In the genomic region with DNA sequence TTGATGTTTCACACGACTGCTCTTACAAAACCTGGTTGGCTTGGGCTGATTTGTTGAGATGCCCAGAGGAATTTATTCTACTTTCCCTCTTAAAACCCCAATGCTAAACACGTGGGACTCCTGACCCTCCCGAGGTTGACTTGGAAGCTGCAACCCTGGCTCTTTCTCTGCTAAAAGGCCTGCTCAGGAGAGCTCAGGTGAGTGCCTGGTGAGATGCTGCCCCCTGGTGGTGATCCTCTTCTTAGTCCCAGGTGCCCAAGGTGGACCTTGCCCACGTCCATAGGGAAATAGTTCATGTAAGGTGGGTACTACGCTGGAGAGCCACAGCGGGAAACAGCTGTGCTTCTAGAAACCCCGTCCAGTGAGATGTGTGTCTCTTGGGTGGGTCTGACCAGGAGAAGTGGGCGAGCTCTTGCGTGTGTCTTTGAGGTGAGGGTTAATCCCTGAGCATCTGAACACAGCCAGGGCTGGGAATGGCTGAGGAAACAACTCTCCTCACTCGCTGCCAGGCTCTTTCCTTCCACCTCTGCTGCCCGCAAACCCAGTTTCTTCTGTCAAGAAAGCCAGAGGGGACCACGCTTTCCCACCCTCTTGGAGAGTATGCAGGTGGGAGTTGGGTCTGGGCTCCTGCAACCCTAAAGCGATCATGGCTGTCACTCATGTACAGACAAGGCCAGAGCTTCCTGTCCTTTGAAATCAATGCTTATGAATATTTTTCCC, we compare ENCODE assay signal across 8 cellular contexts. TPM values are rescaled to one million over a fixed set of nuclear protein-coding genes. Genes with fewer than 3 reads are reported as not detected.
DNase-seq lines count a peak whose midpoint lies in the region; ATAC-seq, FAIRE-seq and TF ChIP-seq lines count a peak whose summit lies in the region.

No MANE protein-coding gene starts in this region.

- H3K9me3 ChIP-seq in esophagus squamous epithelium (no peaks in the 10 kb centered on the region), suprapubic skin (no peaks in the 10 kb centered on the region)

- H3K4me1 Mint-ChIP-seq in naive B cell, result peaks cover 4 to 12% (median 5%) of the 10 kb centered on the region in 3 donors

- peaks cover 0 to 4% (median 0%) of the 10 kb centered on the region in 4 donors for H3K27me3 ChIP-seq in esophagus squamous epithelium
- H3K27me3 ChIP-seq in suprapubic skin, result no peaks in the 10 kb centered on the region

- TF ChIP-seq POLR2A in H54 (IDR thresholded peaks at IDR 0.05; ENCODE audit: low read depth, low read length) (no peak), esophagus squamous epithelium (IDR thresholded peaks at IDR 0.05) (no peak), suprapubic skin (IDR thresholded peaks at IDR 0.05) (no peak)

- H3K27ac ChIP-seq in esophagus squamous epithelium, result no peak overlapping the region
- H3K27ac ChIP-seq in suprapubic skin, result no peak overlapping the region

- H3K4me3 ChIP-seq in esophagus squamous epithelium (no peak overlapping the region), suprapubic skin (no peak overlapping the region)

- peak; percentile 72 for FAIRE-seq in H54 (lab: Jason Lieb, UNC)

- H3K27ac Mint-ChIP-seq in naive B cell, result peak overlapping the region in 1 of 6 donors; percentile 76

- no peaks in the 10 kb centered on the region for H3K36me3 Mint-ChIP-seq in naive B cell

- TF ChIP-seq CTCF in esophagus squamous epithelium (IDR thresholded peaks at IDR 0.05), result peak; percentile 26 to 77 (median 62)
- peak; percentile 37 to 59 for TF ChIP-seq CTCF in suprapubic skin (IDR thresholded peaks at IDR 0.05)

- peaks cover 13 to 21% (median 15%) of the 10 kb centered on the region in 3 donors for H3K27me3 Mint-ChIP-seq in naive B cell

- 57% methylated on average over 7 to 13 of the region's 13 CpGs for WGBS in esophagus squamous epithelium, 2 donors
- 67% methylated on average over 13 of the region's 13 CpGs for WGBS in suprapubic skin

- no peak overlapping the region for H3K4me3 Mint-ChIP-seq in naive B cell

- DNase-seq in D341Med (ENCODE audit: low spot score) (peak; percentile 49), H54 (ENCODE audit: insufficient read length, low spot score) (peak; percentile 69), NCI-H2107 treated with DMSO at 0.1 percent for 48 hours (lab: John Stamatoyannopoulos, UW; ENCODE audit: unreplicated experiment) (peak; percentile 82), esophagus squamous epithelium (lab: John Stamatoyannopoulos, UW) (no peak), naive B cell (peak; percentile 30), suprapubic skin (ENCODE audit: low spot score in 2 of 2) (peak; percentile 62 to 83), foreskin melanocyte (no peak)
- DNase-seq in activated CD4-positive, alpha-beta T cell treated with anti-CD3 and anti-CD28 coated beads, Interleukin-2, amount 50 U/mL, for 4 hours, result peak; percentile 8 to 30

- peak in 1 of 2 donors; percentile 50 for ATAC-seq in naive B cell (ENCODE audit: low read depth in 2 of 2)

- H3K4me1 ChIP-seq in esophagus squamous epithelium (no peaks in the 10 kb centered on the region), suprapubic skin (no peaks in the 10 kb centered on the region)

- TF ChIP-seq EP300 in suprapubic skin (IDR thresholded peaks at IDR 0.05), result no peak

- H3K36me3 ChIP-seq in esophagus squamous epithelium (no peaks in the 10 kb centered on the region), suprapubic skin (no peaks in the 10 kb centered on the region)

- intact Hi-C loops in esophagus squamous epithelium (cut with DNase I), result no loop called here

- peaks cover 0 to 7% (median 2%) of the 10 kb centered on the region in 7 donors for H3K9me3 Mint-ChIP-seq in naive B cell

RNA-seq across cellular contexts. Expression of gene PXDN, which starts 25.5 kb away (rescaled TPM):
- 10 to 100 TPM in 1 of 4 donors, 1 to 10 TPM in 2, under 1 TPM in 1; 0.72 to 10.9 (median 5.9) TPM for total RNA-seq in esophagus squamous epithelium
- 1 to 10 TPM in 2 of 6 donors, not detected in 4; 1.3 TPM for polyA plus RNA-seq in naive B cell (ENCODE audit: low read depth in 6 of 6)
- 1 to 10 TPM; 7.0 to 9.5 (median 9.4) TPM for total RNA-seq in suprapubic skin

Comparison
In these comparisons a context has a peak if more than half of its experiments do, and no peak if none do; other contexts are left out.
1. DNase-seq: peak in D341Med (single experiment), H54 (single experiment), NCI-H2107 treated with DMSO at 0.1 percent for 48 hours (single experiment), activated CD4-positive, alpha-beta T cell treated with anti-CD3 and anti-CD28 coated beads, Interleukin-2, amount 50 U/mL, for 4 hours (2 of 2), naive B cell (single experiment) and suprapubic skin (2 of 2); none in esophagus squamous epithelium (single experiment) and foreskin melanocyte (single experiment).